1 cellular context compared by ENCODE assay signal in the genomic region with DNA sequence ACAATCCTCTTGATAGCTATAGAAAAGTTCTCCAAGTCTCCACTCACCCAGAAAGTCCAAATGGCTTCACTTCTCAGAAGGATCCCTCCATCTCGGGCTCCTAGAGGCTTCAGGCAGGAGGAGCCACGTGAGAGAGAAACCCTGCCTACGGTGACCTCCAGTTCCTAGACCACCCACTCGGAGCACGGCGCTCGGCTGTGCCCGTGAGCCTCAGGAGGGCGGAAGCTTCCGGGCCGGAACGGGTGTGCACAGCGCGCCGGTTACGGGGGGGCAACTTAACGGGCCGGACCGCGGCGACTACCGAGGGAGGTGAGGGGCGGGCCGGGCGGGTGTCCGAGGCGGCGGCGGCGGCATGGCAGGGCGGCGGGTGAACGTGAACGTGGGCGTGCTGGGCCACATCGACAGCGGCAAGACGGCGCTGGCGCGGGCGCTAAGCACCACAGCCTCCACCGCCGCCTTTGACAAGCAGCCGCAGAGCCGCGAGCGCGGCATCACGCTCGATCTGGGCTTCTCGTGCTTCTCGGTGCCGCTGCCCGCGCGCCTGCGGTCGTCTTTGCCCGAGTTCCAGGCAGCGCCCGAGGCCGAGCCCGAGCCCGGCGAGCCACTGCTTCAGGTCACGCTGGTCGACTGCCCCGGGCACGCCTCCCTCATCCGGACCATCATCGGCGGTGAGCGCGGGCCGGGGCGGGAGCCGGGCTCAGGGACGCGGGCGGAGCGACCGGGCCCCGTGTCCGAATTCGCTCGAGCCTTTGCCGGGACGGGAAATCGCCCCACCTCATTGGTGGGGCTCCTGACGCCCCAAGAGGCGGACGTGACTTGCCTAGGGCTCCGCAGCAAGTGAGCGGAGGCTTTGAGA.
TF ChIP-seq lines count a peak whose summit lies in the region.

A gene with protein sequence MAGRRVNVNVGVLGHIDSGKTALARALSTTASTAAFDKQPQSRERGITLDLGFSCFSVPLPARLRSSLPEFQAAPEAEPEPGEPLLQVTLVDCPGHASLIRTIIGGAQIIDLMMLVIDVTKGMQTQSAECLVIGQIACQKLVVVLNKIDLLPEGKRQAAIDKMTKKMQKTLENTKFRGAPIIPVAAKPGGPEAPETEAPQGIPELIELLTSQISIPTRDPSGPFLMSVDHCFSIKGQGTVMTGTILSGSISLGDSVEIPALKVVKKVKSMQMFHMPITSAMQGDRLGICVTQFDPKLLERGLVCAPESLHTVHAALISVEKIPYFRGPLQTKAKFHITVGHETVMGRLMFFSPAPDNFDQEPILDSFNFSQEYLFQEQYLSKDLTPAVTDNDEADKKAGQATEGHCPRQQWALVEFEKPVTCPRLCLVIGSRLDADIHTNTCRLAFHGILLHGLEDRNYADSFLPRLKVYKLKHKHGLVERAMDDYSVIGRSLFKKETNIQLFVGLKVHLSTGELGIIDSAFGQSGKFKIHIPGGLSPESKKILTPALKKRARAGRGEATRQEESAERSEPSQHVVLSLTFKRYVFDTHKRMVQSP (plus strand): TSS at position 326 of the 856 bp plus-strand sequence. CDS start 27 bp downstream, at position 353.

TF ChIP-seq in HepG2, 621 proteins besides CTCF, POLR2A, EP300 and RAD21 (continued from another document and continues in another):
- TF ChIP-seq, protein P1, sequence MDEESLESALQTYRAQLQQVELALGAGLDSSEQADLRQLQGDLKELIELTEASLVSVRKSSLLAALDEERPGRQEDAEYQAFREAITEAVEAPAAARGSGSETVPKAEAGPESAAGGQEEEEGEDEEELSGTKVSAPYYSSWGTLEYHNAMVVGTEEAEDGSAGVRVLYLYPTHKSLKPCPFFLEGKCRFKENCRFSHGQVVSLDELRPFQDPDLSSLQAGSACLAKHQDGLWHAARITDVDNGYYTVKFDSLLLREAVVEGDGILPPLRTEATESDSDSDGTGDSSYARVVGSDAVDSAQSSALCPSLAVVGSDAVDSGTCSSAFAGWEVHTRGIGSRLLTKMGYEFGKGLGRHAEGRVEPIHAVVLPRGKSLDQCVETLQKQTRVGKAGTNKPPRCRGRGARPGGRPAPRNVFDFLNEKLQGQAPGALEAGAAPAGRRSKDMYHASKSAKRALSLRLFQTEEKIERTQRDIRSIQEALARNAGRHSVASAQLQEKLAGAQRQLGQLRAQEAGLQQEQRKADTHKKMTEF (CRISPR knock-in tag; IDR thresholded peaks at IDR 0.05), result peak; percentile 97
- TF ChIP-seq, protein P2, sequence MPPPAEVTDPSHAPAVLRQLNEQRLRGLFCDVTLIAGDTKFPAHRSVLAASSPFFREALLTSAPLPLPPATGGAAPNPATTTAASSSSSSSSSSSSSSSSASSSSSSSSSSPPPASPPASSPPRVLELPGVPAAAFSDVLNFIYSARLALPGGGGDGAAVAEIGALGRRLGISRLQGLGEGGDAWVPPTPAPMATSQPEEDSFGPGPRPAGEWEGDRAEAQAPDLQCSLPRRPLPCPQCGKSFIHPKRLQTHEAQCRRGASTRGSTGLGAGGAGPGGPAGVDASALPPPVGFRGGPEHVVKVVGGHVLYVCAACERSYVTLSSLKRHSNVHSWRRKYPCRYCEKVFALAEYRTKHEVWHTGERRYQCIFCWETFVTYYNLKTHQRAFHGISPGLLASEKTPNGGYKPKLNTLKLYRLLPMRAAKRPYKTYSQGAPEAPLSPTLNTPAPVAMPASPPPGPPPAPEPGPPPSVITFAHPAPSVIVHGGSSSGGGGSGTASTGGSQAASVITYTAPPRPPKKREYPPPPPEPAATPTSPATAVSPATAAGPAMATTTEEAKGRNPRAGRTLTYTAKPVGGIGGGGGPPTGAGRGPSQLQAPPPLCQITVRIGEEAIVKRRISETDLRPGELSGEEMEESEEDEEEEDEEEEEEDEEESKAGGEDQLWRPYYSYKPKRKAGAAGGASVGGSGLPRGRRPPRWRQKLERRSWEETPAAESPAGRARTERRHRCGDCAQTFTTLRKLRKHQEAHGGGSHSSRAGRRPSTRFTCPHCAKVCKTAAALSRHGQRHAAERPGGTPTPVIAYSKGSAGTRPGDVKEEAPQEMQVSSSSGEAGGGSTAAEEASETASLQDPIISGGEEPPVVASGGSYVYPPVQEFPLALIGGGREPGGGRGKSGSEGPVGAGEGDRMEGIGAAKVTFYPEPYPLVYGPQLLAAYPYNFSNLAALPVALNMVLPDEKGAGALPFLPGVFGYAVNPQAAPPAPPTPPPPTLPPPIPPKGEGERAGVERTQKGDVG (CRISPR knock-in tag; IDR thresholded peaks at IDR 0.05; ENCODE audit: borderline replicate concordance), result no peak
- 0 out of 2 replicates have a peak, but pooled peaks have one; percentile 37 for TF ChIP-seq RARG (CRISPR knock-in tag; IDR thresholded peaks at IDR 0.05; ENCODE audit: low read depth)
- TF ChIP-seq, protein P3, sequence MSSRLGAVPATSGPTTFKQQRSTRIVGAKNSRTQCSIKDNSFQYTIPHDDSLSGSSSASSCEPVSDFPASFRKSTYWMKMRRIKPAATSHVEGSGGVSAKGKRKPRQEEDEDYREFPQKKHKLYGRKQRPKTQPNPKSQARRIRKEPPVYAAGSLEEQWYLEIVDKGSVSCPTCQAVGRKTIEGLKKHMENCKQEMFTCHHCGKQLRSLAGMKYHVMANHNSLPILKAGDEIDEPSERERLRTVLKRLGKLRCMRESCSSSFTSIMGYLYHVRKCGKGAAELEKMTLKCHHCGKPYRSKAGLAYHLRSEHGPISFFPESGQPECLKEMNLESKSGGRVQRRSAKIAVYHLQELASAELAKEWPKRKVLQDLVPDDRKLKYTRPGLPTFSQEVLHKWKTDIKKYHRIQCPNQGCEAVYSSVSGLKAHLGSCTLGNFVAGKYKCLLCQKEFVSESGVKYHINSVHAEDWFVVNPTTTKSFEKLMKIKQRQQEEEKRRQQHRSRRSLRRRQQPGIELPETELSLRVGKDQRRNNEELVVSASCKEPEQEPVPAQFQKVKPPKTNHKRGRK (CRISPR knock-in tag; IDR thresholded peaks at IDR 0.05), result no peak
- no peak for TF ChIP-seq ZNF207 (IDR thresholded peaks at IDR 0.05; ENCODE audit: borderline replicate concordance)
- TF ChIP-seq, protein P4, sequence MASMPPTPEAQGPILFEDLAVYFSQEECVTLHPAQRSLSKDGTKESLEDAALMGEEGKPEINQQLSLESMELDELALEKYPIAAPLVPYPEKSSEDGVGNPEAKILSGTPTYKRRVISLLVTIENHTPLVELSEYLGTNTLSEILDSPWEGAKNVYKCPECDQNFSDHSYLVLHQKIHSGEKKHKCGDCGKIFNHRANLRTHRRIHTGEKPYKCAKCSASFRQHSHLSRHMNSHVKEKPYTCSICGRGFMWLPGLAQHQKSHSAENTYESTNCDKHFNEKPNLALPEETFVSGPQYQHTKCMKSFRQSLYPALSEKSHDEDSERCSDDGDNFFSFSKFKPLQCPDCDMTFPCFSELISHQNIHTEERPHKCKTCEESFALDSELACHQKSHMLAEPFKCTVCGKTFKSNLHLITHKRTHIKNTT (CRISPR knock-in tag; IDR thresholded peaks at IDR 0.05), result no peak
- TF ChIP-seq, protein P5, sequence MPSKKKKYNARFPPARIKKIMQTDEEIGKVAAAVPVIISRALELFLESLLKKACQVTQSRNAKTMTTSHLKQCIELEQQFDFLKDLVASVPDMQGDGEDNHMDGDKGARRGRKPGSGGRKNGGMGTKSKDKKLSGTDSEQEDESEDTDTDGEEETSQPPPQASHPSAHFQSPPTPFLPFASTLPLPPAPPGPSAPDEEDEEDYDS (CRISPR knock-in tag; IDR thresholded peaks at IDR 0.05), result peak; percentile 77
- 0 out of 2 replicates have a peak, but pooled peaks have one; percentile 56 for TF ChIP-seq ZNF124 (CRISPR knock-in tag; IDR thresholded peaks at IDR 0.05)
- no peak for TF ChIP-seq ZFP90 (CRISPR knock-in tag; IDR thresholded peaks at IDR 0.05; ENCODE audit: borderline replicate concordance)
- peak; percentile 84 for TF ChIP-seq ZNF564 (CRISPR knock-in tag; IDR thresholded peaks at IDR 0.05)
- TF ChIP-seq FOXA3 (CRISPR knock-in tag; IDR thresholded peaks at IDR 0.05), result peak; percentile 40
- TF ChIP-seq, protein P6, sequence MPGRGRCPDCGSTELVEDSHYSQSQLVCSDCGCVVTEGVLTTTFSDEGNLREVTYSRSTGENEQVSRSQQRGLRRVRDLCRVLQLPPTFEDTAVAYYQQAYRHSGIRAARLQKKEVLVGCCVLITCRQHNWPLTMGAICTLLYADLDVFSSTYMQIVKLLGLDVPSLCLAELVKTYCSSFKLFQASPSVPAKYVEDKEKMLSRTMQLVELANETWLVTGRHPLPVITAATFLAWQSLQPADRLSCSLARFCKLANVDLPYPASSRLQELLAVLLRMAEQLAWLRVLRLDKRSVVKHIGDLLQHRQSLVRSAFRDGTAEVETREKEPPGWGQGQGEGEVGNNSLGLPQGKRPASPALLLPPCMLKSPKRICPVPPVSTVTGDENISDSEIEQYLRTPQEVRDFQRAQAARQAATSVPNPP (CRISPR knock-in tag; IDR thresholded peaks at IDR 0.05), result peak; percentile 90; the same call in 1 of the 2 replicates
- TF ChIP-seq SP1 (IDR thresholded peaks at IDR 0.05), result no peak
- peak; percentile 93 for TF ChIP-seq SP1 (CRISPR knock-in tag; IDR thresholded peaks at IDR 0.05)
- no peak for TF ChIP-seq ZFP36L2 (CRISPR knock-in tag; IDR thresholded peaks at IDR 0.05)
- TF ChIP-seq, protein P7, sequence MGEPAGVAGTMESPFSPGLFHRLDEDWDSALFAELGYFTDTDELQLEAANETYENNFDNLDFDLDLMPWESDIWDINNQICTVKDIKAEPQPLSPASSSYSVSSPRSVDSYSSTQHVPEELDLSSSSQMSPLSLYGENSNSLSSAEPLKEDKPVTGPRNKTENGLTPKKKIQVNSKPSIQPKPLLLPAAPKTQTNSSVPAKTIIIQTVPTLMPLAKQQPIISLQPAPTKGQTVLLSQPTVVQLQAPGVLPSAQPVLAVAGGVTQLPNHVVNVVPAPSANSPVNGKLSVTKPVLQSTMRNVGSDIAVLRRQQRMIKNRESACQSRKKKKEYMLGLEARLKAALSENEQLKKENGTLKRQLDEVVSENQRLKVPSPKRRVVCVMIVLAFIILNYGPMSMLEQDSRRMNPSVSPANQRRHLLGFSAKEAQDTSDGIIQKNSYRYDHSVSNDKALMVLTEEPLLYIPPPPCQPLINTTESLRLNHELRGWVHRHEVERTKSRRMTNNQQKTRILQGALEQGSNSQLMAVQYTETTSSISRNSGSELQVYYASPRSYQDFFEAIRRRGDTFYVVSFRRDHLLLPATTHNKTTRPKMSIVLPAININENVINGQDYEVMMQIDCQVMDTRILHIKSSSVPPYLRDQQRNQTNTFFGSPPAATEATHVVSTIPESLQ (CRISPR knock-in tag; conservative IDR thresholded peaks at IDR 0.05), result no peak
- TF ChIP-seq HNRNPK (IDR thresholded peaks at IDR 0.05; ENCODE audit: low read depth, low read length, poor library complexity, severe bottlenecking), result peak; percentile 31
- TF ChIP-seq MAFK (conservative IDR thresholded peaks at IDR 0.05 in 1 of 2, IDR thresholded peaks at IDR 0.05 in 1 of 2; ENCODE audit: low read length in 2 of 2), result no peak
- TF ChIP-seq ZBTB21 (CRISPR knock-in tag; IDR thresholded peaks at IDR 0.05), result no peak
- TF ChIP-seq ATM (IDR thresholded peaks at IDR 0.05; ENCODE audit: borderline replicate concordance), result no peak
- TF ChIP-seq, protein P8, sequence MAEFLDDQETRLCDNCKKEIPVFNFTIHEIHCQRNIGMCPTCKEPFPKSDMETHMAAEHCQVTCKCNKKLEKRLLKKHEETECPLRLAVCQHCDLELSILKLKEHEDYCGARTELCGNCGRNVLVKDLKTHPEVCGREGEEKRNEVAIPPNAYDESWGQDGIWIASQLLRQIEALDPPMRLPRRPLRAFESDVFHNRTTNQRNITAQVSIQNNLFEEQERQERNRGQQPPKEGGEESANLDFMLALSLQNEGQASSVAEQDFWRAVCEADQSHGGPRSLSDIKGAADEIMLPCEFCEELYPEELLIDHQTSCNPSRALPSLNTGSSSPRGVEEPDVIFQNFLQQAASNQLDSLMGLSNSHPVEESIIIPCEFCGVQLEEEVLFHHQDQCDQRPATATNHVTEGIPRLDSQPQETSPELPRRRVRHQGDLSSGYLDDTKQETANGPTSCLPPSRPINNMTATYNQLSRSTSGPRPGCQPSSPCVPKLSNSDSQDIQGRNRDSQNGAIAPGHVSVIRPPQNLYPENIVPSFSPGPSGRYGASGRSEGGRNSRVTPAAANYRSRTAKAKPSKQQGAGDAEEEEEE (CRISPR knock-in tag; IDR thresholded peaks at IDR 0.05; ENCODE audit: borderline replicate concordance), result no peak
- TF ChIP-seq ZFP37 (CRISPR knock-in tag; IDR thresholded peaks at IDR 0.05; ENCODE audit: borderline replicate concordance), result 0 out of 2 replicates have a peak, but pooled peaks have one; percentile 57
- 0 out of 2 replicates have a peak, but pooled peaks have one; percentile 56 for TF ChIP-seq TOE1 (CRISPR knock-in tag; IDR thresholded peaks at IDR 0.05)
- TF ChIP-seq, protein P9, sequence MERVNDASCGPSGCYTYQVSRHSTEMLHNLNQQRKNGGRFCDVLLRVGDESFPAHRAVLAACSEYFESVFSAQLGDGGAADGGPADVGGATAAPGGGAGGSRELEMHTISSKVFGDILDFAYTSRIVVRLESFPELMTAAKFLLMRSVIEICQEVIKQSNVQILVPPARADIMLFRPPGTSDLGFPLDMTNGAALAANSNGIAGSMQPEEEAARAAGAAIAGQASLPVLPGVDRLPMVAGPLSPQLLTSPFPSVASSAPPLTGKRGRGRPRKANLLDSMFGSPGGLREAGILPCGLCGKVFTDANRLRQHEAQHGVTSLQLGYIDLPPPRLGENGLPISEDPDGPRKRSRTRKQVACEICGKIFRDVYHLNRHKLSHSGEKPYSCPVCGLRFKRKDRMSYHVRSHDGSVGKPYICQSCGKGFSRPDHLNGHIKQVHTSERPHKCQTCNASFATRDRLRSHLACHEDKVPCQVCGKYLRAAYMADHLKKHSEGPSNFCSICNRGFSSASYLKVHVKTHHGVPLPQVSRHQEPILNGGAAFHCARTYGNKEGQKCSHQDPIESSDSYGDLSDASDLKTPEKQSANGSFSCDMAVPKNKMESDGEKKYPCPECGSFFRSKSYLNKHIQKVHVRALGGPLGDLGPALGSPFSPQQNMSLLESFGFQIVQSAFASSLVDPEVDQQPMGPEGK (CRISPR knock-in tag; IDR thresholded peaks at IDR 0.05), result peak; percentile 90
- 0 out of 2 replicates have a peak, but pooled peaks have one; percentile 19 for TF ChIP-seq ETV6 (CRISPR knock-in tag; conservative IDR thresholded peaks at IDR 0.05)
- peak; percentile 95 for TF ChIP-seq ZNF883 (CRISPR knock-in tag; IDR thresholded peaks at IDR 0.05; ENCODE audit: not compliant biosample characterization)
- 0 out of 2 replicates have a peak, but pooled peaks have one; percentile 44 for TF ChIP-seq HMG20A (CRISPR knock-in tag; IDR thresholded peaks at IDR 0.05; ENCODE audit: borderline replicate concordance)
- peak; percentile 89; the same call in 1 of the 2 replicates for TF ChIP-seq ZNF274 (CRISPR knock-in tag; IDR thresholded peaks at IDR 0.05)
- TF ChIP-seq, protein P10, sequence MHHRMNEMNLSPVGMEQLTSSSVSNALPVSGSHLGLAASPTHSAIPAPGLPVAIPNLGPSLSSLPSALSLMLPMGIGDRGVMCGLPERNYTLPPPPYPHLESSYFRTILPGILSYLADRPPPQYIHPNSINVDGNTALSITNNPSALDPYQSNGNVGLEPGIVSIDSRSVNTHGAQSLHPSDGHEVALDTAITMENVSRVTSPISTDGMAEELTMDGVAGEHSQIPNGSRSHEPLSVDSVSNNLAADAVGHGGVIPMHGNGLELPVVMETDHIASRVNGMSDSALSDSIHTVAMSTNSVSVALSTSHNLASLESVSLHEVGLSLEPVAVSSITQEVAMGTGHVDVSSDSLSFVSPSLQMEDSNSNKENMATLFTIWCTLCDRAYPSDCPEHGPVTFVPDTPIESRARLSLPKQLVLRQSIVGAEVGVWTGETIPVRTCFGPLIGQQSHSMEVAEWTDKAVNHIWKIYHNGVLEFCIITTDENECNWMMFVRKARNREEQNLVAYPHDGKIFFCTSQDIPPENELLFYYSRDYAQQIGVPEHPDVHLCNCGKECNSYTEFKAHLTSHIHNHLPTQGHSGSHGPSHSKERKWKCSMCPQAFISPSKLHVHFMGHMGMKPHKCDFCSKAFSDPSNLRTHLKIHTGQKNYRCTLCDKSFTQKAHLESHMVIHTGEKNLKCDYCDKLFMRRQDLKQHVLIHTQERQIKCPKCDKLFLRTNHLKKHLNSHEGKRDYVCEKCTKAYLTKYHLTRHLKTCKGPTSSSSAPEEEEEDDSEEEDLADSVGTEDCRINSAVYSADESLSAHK (CRISPR knock-in tag; IDR thresholded peaks at IDR 0.05; ENCODE audit: borderline replicate concordance), result no peak
- TF ChIP-seq CBX2 (IDR thresholded peaks at IDR 0.05; ENCODE audit: low read depth, low read length), result no peak
- TF ChIP-seq CBX2 (CRISPR knock-in tag; IDR thresholded peaks at IDR 0.05; ENCODE audit: low read depth), result no peak
